In genomic region chr16:2513405-2514332, GRCh38 we compare ENCODE assay signal across 8 cellular contexts. TPM values are rescaled to one million over a fixed set of nuclear protein-coding genes. Genes with fewer than 3 reads are reported as not detected.
DNase-seq lines count a peak whose midpoint lies in the region; ATAC-seq, FAIRE-seq and TF ChIP-seq lines count a peak whose summit lies in the region.

Gene ATP6V0C (plus strand): TSS chr16:2513952. CDS start chr16:2514104, 152 bp downstream.

- intact Hi-C loops in breast epithelium (cut with DNase I; ENCODE audit: low total_unique reads): no loop called here

- peak within 1 kb of the TSS; percentile 91 for H3K27ac ChIP-seq in ACC112 (ENCODE audit: low read depth, low read length)
- H3K27ac ChIP-seq in VCaP: peak within 1 kb of the TSS; percentile 85
- H3K27ac ChIP-seq in breast epithelium: peak within 1 kb of the TSS; percentile 98 to 99
- H3K27ac ChIP-seq in small intestine (ENCODE audit: low read depth in 1 of 2, low read length in 1 of 2): peak within 1 kb of the TSS; percentile 94 to 95

- H3K4me3 ChIP-seq in ACC112 (ENCODE audit: low read depth, low read length) (peak within 1 kb of the TSS; percentile 87), breast epithelium (peak within 1 kb of the TSS; percentile 90 to 96 (median 93)), small intestine (ENCODE audit: low read depth in 1 of 2, low read length in 2 of 2) (peak within 1 kb of the TSS; percentile 84 to 95)

- H3K79me2 ChIP-seq in ACC112 (ENCODE audit: control insufficient read depth, insufficient read depth, low read length, unreplicated experiment): peaks cover 49% of the 10 kb centered on the region

- peak within 1 kb of the TSS; percentile 48 for H2AFZ ChIP-seq in ACC112 (ENCODE audit: low read length, unreplicated experiment)

- no peaks in the 10 kb centered on the region for H3K27me3 ChIP-seq in ACC112 (ENCODE audit: insufficient read depth, low read length)
- no peaks in the 10 kb centered on the region for H3K27me3 ChIP-seq in breast epithelium
- no peaks in the 10 kb centered on the region for H3K27me3 ChIP-seq in small intestine (ENCODE audit: control insufficient read depth in 2 of 2, insufficient read depth in 2 of 2, low read length in 2 of 2)

- no peak for FAIRE-seq in small intestine (lab: Jason Lieb, UNC)

- H3K36me3 ChIP-seq in ACC112 (ENCODE audit: insufficient read depth, low read length) (no peaks in the 10 kb centered on the region), breast epithelium (no peaks in the 10 kb centered on the region), small intestine (ENCODE audit: control insufficient read depth in 2 of 2, insufficient read depth in 2 of 2, low read length in 2 of 2) (no peaks in the 10 kb centered on the region)

- DNase-seq in NCI-H2171 treated with DMSO at 0.1 percent for 48 hours (lab: John Stamatoyannopoulos, UW) (peak; percentile 88), breast epithelium (ENCODE audit: low spot score in 2 of 2) (peak; percentile 89 to 94), iPS-NIHi11 (ENCODE audit: low spot score) (peak; percentile 96), small intestine (peak; percentile 93)

- TF ChIP-seq CTCF in VCaP (conservative IDR thresholded peaks at IDR 0.05): no peak
- TF ChIP-seq CTCF in breast epithelium (IDR thresholded peaks at IDR 0.05): no peak

- ATAC-seq in GM18870 (IDR thresholded peaks at IDR 0.05; ENCODE audit: unreplicated experiment) (peak; percentile 40), HG03103 (IDR thresholded peaks at IDR 0.05; ENCODE audit: low read depth, unreplicated experiment) (peak; percentile 58)

- H3K9me3 ChIP-seq in breast epithelium (no peaks in the 10 kb centered on the region), small intestine (ENCODE audit: control insufficient read depth, low read depth) (no peaks in the 10 kb centered on the region)

- 1% methylated on average over 91 to 122 of the region's 122 CpGs for WGBS in small intestine, 3 donors

- peak; percentile 92 for TF ChIP-seq POLR2A in breast epithelium (IDR thresholded peaks at IDR 0.05)

- peaks cover 31% of the 10 kb centered on the region for H3K4me1 ChIP-seq in ACC112 (ENCODE audit: control insufficient read depth, insufficient read depth, low read length, unreplicated experiment)
- H3K4me1 ChIP-seq in breast epithelium: peaks cover 12 to 37% of the 10 kb centered on the region in 2 donors
- H3K4me1 ChIP-seq in small intestine (ENCODE audit: control insufficient read depth in 2 of 2, insufficient read depth in 1 of 2, low read depth in 1 of 2, low read length in 1 of 2): peaks cover 3 to 7% of the 10 kb centered on the region in 2 donors

RNA-seq across cellular contexts. Expression of gene ATP6V0C, which starts in this region (rescaled TPM):
- total RNA-seq in breast epithelium: 10 to 100 TPM; 27.5 to 70.2 (median 45.4) TPM
- polyA plus RNA-seq in small intestine: 100 to 1,000 TPM in 1 of 3 donors, 10 to 100 TPM in 2; 74.5 to 187 (median 98.1) TPM

Comparison
In these comparisons a context has a peak if more than half of its experiments do, and no peak if none do; other contexts are left out.
1. Peak in every context shown above with its lines: DNase-seq, ATAC-seq, H3K4me3 ChIP-seq and H3K27ac ChIP-seq.